ENCODE assay signal across 12 cellular contexts in genomic region chr3:184691397-184692131, GRCh38. TPM values are rescaled to one million over a fixed set of nuclear protein-coding genes. Genes with fewer than 3 reads are reported as not detected.
DNase-seq lines count a peak whose midpoint lies in the region; ATAC-seq, FAIRE-seq and TF ChIP-seq lines count a peak whose summit lies in the region.
"Had no signal": no experiment of that assay in that cellular context is flagged by ENCODE, and none has a peak within 500 bp of the region (broad histone marks: within the 10 kb centered on the region; RNA-seq: fewer than 3 reads in every experiment).

No MANE protein-coding gene starts in this region.

- H3K27ac ChIP-seq in BLaER1 (peak overlapping the region; percentile 92), Peyer's patch (peak overlapping the region in 3 of 4 donors; percentile 32 to 57 (median 45)), pancreas (no peak overlapping the region)

- H4K20me1 ChIP-seq in BLaER1: no peaks in the 10 kb centered on the region

- ATAC-seq in left cardiac atrium (peak; percentile 29 to 65), pancreas (peak in 3 of 4 donors; percentile 12 to 52 (median 13)), GM18520 (IDR thresholded peaks at IDR 0.05; ENCODE audit: unreplicated experiment) (no peak)
- ATAC-seq: Panc1 had no signal

- DNase-seq in Peyer's patch (peak in 1 of 3 donors; percentile 25), left cardiac atrium (no peak), pancreas (peak in 1 of 6 donors; percentile 28), NCI-H1694 treated with DMSO at 0.1 percent for 48 hours (lab: John Stamatoyannopoulos, UW) (no peak), NCI-H2081 (lab: John Stamatoyannopoulos, UW) (no peak)
- no peak for DNase-seq in activated CD8-positive, alpha-beta memory T cell treated with anti-CD3 and anti-CD28 coated beads for 24 hours
- DNase-seq: CD8-positive, alpha-beta memory T cell; stimulated activated CD4-positive, alpha-beta T cell treated with anti-CD3 and anti-CD28 coated beads, Interleukin-4, amount 100 ng/mL, for 1 hour had no signal

- H3K4me2 ChIP-seq in BLaER1: peak overlapping the region; percentile 99

- no peak for FAIRE-seq in pancreas (lab: Jason Lieb, UNC)
- FAIRE-seq: keratinocyte had no signal

- no peak for TF ChIP-seq POLR2A in Peyer's patch (IDR thresholded peaks at IDR 0.05)

- peak overlapping the region; percentile 77 for H3K9ac ChIP-seq in BLaER1

- H3K27me3 ChIP-seq in BLaER1 (no peaks in the 10 kb centered on the region), Peyer's patch (no peaks in the 10 kb centered on the region), pancreas (no peaks in the 10 kb centered on the region)

- H3K4me1 ChIP-seq in BLaER1 (peaks cover 87% of the 10 kb centered on the region), Peyer's patch (peaks cover 0 to 22% (median 9%) of the 10 kb centered on the region in 4 donors), pancreas (no peaks in the 10 kb centered on the region)

- H3K4me3 ChIP-seq in BLaER1 (peak overlapping the region; percentile 49), Peyer's patch (no peak overlapping the region), pancreas (no peak overlapping the region)

- WGBS in pancreas, 2 donors: 83% methylated on average over 22 of the region's 22 CpGs

- H3K9me3 ChIP-seq in BLaER1: no peaks in the 10 kb centered on the region
- no peaks in the 10 kb centered on the region for H3K9me3 ChIP-seq in Peyer's patch
- no peaks in the 10 kb centered on the region for H3K9me3 ChIP-seq in pancreas

- TF ChIP-seq CTCF in Peyer's patch (IDR thresholded peaks at IDR 0.05) (no peak), pancreas (IDR thresholded peaks at IDR 0.05) (no peak)

- H3K36me3 ChIP-seq in BLaER1 (no peaks in the 10 kb centered on the region), Peyer's patch (no peaks in the 10 kb centered on the region), pancreas (no peaks in the 10 kb centered on the region)

- intact Hi-C loops in left cardiac atrium (cut with DNase I) (no loop called here), pancreas (cut with DNase I) (no loop called here)

RNA-seq across cellular contexts. Expression of gene MAGEF1, which starts 20.3 kb away (rescaled TPM):
- 10 to 100 TPM in 3 of 4 donors, 1 to 10 TPM in 1; 5.4 to 12.4 (median 11.7) TPM for total RNA-seq in Peyer's patch
- 10 to 100 TPM; 19.4 to 24.5 TPM for total RNA-seq in left cardiac atrium
- 10 to 100 TPM; 10.4 to 19.7 (median 14.1) TPM for total RNA-seq in pancreas
- 10 to 100 TPM; 18.8 to 34.0 TPM for polyA plus RNA-seq in pancreas

Comparison
In these comparisons a context has a peak if more than half of its experiments do, and no peak if none do; other contexts are left out.
1. H3K27ac ChIP-seq: peak in BLaER1 (single experiment) and Peyer's patch (3 of 4); none in pancreas (0 of 4).